Comparison of ENCODE assay signal across 17 cellular contexts in the genomic region with DNA sequence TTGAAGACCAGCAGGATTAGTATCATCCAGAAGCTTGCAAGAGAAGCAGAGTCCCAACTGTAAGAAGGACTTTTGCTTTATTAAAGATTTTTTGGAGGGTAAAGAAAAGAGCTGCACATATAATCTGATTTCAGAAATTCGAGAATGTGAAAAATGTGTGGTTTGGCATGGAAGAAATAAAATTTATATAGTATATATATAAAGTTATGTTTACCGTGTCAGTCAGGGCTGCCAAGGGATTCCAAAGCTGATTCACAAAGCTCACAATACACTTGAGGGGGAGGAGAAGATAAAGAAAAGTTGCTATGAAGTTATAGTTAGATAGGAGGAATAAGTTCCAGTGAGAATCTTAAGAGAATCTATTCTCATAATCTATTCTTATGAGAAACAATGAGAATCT.
DNase-seq lines count a peak whose midpoint lies in the region; FAIRE-seq and TF ChIP-seq lines count a peak whose summit lies in the region.
"Had no signal": no experiment of that assay in that cellular context is flagged by ENCODE, and none has a peak within 500 bp of the region (broad histone marks: within the 10 kb centered on the region; RNA-seq: fewer than 3 reads in every experiment).

No MANE protein-coding gene starts in this region.

- DNase-seq in MG63 (peak; percentile 49), amniotic epithelial cell (ENCODE audit: low read depth) (peak; percentile 51), chondrocyte (ENCODE audit: low spot score) (no peak), iris pigment epithelial cell (ENCODE audit: low read depth) (peak; percentile 71), T-helper 9 cell (no peak), urothelium cell line (ENCODE audit: low spot score) (no peak)
- no peak for DNase-seq in stimulated activated CD4-positive, alpha-beta T cell treated with anti-CD3 and anti-CD28 coated beads, Interleukin-2, amount 100 ng/mL, for 24 hours
- DNase-seq: C1 segment of cervical spinal cord; Calu3; CD4-positive, alpha-beta T cell; DMS 273 treated with DMSO at 0.1 percent for 48 hours; GM23248 had no signal

- H3K27ac Mint-ChIP-seq in chondrocyte (ENCODE audit: unreplicated experiment), result peak overlapping the region; percentile 17
- H3K27ac Mint-ChIP-seq: B cell; CD4-positive, alpha-beta T cell had no signal

- H3K36me3 Mint-ChIP-seq in chondrocyte (ENCODE audit: low read depth), result no peaks in the 10 kb centered on the region

- no peaks in the 10 kb centered on the region for H3K9me3 ChIP-seq in MG63

- TF ChIP-seq CTCF in chondrocyte (IDR thresholded peaks at IDR 0.05), result no peak

- peaks cover 2% of the 10 kb centered on the region for H3K27me3 Mint-ChIP-seq in chondrocyte (ENCODE audit: low read depth)
- H3K27me3 Mint-ChIP-seq: B cell; CD4-positive, alpha-beta T cell had no signal

- no peak overlapping the region for H3K4me3 ChIP-seq in MG63
- H3K4me3 ChIP-seq: GM12878, GM23248 had no signal

- FAIRE-seq in urothelium cell line (lab: Jason Lieb, UNC), result no peak
- FAIRE-seq: A204.1, GM12878, GM18507, H54 had no signal

- H3K4me1 Mint-ChIP-seq in chondrocyte (ENCODE audit: low read depth), result peaks cover 12% of the 10 kb centered on the region
- H3K4me1 Mint-ChIP-seq: B cell had no signal

- H3K36me3 ChIP-seq in MG63, result no peaks in the 10 kb centered on the region

- H3K4me3 Mint-ChIP-seq in chondrocyte (ENCODE audit: unreplicated experiment), result no peak overlapping the region
- H3K4me3 Mint-ChIP-seq: B cell; CD4-positive, alpha-beta T cell had no signal

- H3K9me3 Mint-ChIP-seq in chondrocyte (ENCODE audit: low read depth), result no peaks in the 10 kb centered on the region

- H3K27me3 ChIP-seq in MG63, result no peaks in the 10 kb centered on the region

Comparison
In these comparisons a context has a peak if more than half of its experiments do, and no peak if none do; other contexts are left out.
1. DNase-seq: peak in MG63 (single experiment), amniotic epithelial cell (single experiment) and iris pigment epithelial cell (single experiment); none in chondrocyte (single experiment), T-helper 9 cell (single experiment), stimulated activated CD4-positive, alpha-beta T cell treated with anti-CD3 and anti-CD28 coated beads, Interleukin-2, amount 100 ng/mL, for 24 hours (0 of 2) and urothelium cell line (single experiment).